Comparison of ENCODE assay signal across 22 cellular contexts in the genomic region with DNA sequence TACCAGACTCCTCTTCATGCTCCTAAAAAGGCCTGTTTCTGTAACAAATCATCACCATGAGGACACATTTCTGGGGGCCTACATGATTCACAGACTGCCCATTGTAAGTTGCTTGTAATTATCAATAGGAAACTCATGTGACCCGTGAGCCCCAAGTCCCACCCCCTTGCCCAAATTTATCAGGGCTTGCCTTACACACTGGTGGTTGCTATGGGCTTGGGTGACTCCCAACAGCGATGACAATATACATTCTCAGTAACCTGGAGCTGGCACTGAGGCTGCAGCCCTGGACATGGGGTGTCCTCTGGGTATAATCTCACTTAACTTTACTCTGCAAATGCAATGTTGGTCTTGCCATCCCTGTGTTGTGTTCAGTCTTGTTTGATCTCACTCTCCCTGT.
"Had no signal": no experiment of that assay in that cellular context is flagged by ENCODE, and none has a peak within 500 bp of the region (broad histone marks: within the 10 kb centered on the region; RNA-seq: fewer than 3 reads in every experiment).

No MANE protein-coding gene starts in this region.

- H3K27me3 Mint-ChIP-seq: activated naive CD4-positive, alpha-beta T cell treated with anti-CD3 and anti-CD28 coated beads, Interleukin-2, amount 10 ng/mL, durations not matched to agents 7 days and 5 days; brain had no signal

- H3K9me3 ChIP-seq: colonic mucosa, suprapubic skin, transverse colon, vagina had no signal

- H3K4me3 ChIP-seq: colonic mucosa, smooth muscle cell, suprapubic skin, transverse colon, vagina had no signal

- H3K4me3 Mint-ChIP-seq: activated naive CD4-positive, alpha-beta T cell treated with anti-CD3 and anti-CD28 coated beads, Interleukin-2, amount 10 ng/mL, durations not matched to agents 7 days and 5 days; activated naive CD8-positive, alpha-beta T cell treated with anti-CD3 and anti-CD28 coated beads, Interleukin-2, amount 50 U/mL, for 24 hours; brain; memory B cell; naive thymus-derived CD4-positive, alpha-beta T cell; stimulated activated naive CD8-positive, alpha-beta T cell treated with anti-CD3 and anti-CD28 coated beads, Interleukin-15, amount 100 ng/mL, for 72 hours; T-helper 2 cell treated with Interferon-gamma antibody and Interleukin-4, amounts not matched to agents 5 μg/mL and 100 μg/mL, for 36 hours had no signal

- H3K27ac ChIP-seq: colonic mucosa, suprapubic skin, transverse colon, vagina had no signal

- H3K27ac Mint-ChIP-seq: activated naive CD4-positive, alpha-beta T cell treated with anti-CD3 and anti-CD28 coated beads, Interleukin-2, amount 10 ng/mL, durations not matched to agents 7 days and 5 days; activated naive CD8-positive, alpha-beta T cell treated with anti-CD3 and anti-CD28 coated beads, Interleukin-2, amount 50 U/mL, for 24 hours; memory B cell; naive thymus-derived CD4-positive, alpha-beta T cell; stimulated activated naive CD8-positive, alpha-beta T cell treated with anti-CD3 and anti-CD28 coated beads, Interleukin-15, amount 100 ng/mL, for 72 hours; T-helper 2 cell treated with Interferon-gamma antibody and Interleukin-4, amounts not matched to agents 5 μg/mL and 100 μg/mL, for 36 hours had no signal

- ATAC-seq: activated naive CD8-positive, alpha-beta T cell treated with anti-CD3 and anti-CD28 coated beads, Interleukin-2, amount 50 U/mL, for 24 hours; naive thymus-derived CD4-positive, alpha-beta T cell; stimulated activated naive CD8-positive, alpha-beta T cell treated with anti-CD3 and anti-CD28 coated beads, Interleukin-15, amount 100 ng/mL, for 72 hours had no signal

- H3K9me3 Mint-ChIP-seq: activated naive CD4-positive, alpha-beta T cell treated with anti-CD3 and anti-CD28 coated beads, Interleukin-2, amount 10 ng/mL, durations not matched to agents 7 days and 5 days; activated naive CD8-positive, alpha-beta T cell treated with anti-CD3 and anti-CD28 coated beads, Interleukin-2, amount 50 U/mL, for 24 hours; stimulated activated naive CD8-positive, alpha-beta T cell treated with anti-CD3 and anti-CD28 coated beads, Interleukin-15, amount 100 ng/mL, for 72 hours; T-helper 2 cell treated with Interferon-gamma antibody and Interleukin-4, amounts not matched to agents 5 μg/mL and 100 μg/mL, for 36 hours had no signal

- H3K4me1 Mint-ChIP-seq: activated naive CD4-positive, alpha-beta T cell treated with anti-CD3 and anti-CD28 coated beads, Interleukin-2, amount 10 ng/mL, durations not matched to agents 7 days and 5 days; activated naive CD8-positive, alpha-beta T cell treated with anti-CD3 and anti-CD28 coated beads, Interleukin-2, amount 50 U/mL, for 24 hours; memory B cell; stimulated activated naive CD8-positive, alpha-beta T cell treated with anti-CD3 and anti-CD28 coated beads, Interleukin-15, amount 100 ng/mL, for 72 hours had no signal

- DNase-seq: activated CD4-positive, alpha-beta T cell treated with anti-CD3 and anti-CD28 coated beads for 1 hour; activated CD8-positive, alpha-beta memory T cell treated with anti-CD3 and anti-CD28 coated beads for 24 hours; activated CD8-positive, alpha-beta memory T cell treated with anti-CD3 and anti-CD28 coated beads, Interleukin-2, amount 50 U/mL, for 48 hours; activated effector memory CD4-positive, alpha-beta T cell treated with Interleukin-2 at 50 U/mL for 16 hours; activated naive CD4-positive, alpha-beta T cell treated with anti-CD3 and anti-CD28 coated beads, Interleukin-2, amount 10 ng/mL, durations not matched to agents 7 days and 5 days; activated naive CD8-positive, alpha-beta T cell treated with anti-CD3 and anti-CD28 coated beads, Interleukin-2, amount 50 U/mL, for 24 hours; activated T-cell treated with anti-CD3 and anti-CD28 coated beads, Interleukin-2, amount 50 U/mL, for 48 hours; anterior cingulate cortex; central memory CD4-positive, alpha-beta T cell; colonic mucosa; head of caudate nucleus; kidney glomerular epithelial cell; naive thymus-derived CD4-positive, alpha-beta T cell; stimulated activated CD4-positive, alpha-beta T cell treated with anti-CD3 and anti-CD28 coated beads, Interleukin-4, amount 100 ng/mL, for 1 hour; stimulated activated naive CD8-positive, alpha-beta T cell treated with anti-CD3 and anti-CD28 coated beads, Interleukin-15, amount 100 ng/mL, for 72 hours; transverse colon had no signal

- H3K36me3 Mint-ChIP-seq: activated naive CD4-positive, alpha-beta T cell treated with anti-CD3 and anti-CD28 coated beads, Interleukin-2, amount 10 ng/mL, durations not matched to agents 7 days and 5 days; memory B cell; naive thymus-derived CD4-positive, alpha-beta T cell had no signal

- H3K4me2 ChIP-seq: smooth muscle cell had no signal

- H3K27me3 ChIP-seq: colonic mucosa, suprapubic skin, transverse colon, vagina had no signal

- H3K36me3 ChIP-seq: colonic mucosa, suprapubic skin, transverse colon, vagina had no signal

- H3K4me1 ChIP-seq: colonic mucosa, suprapubic skin, transverse colon, vagina had no signal
